Comparison of ENCODE assay signal across 1 cellular context in genomic region chr5:158751961-158752655, GRCh38.
TF ChIP-seq lines count a peak whose summit lies in the region.

No MANE protein-coding gene starts in this region.

TF ChIP-seq in GM12878, 131 proteins besides CTCF, POLR2A, EP300 and RAD21 (continued from another document and continues in another):
- TF ChIP-seq PBX3 (IDR thresholded peaks at IDR 0.05; ENCODE audit: insufficient replicate concordance, low read depth, low read length) = no peak
- TF ChIP-seq NFXL1 (IDR thresholded peaks at IDR 0.05; ENCODE audit: borderline replicate concordance) = no peak
- TF ChIP-seq HDAC2 (IDR thresholded peaks at IDR 0.05) = no peak
- TF ChIP-seq, protein P1, sequence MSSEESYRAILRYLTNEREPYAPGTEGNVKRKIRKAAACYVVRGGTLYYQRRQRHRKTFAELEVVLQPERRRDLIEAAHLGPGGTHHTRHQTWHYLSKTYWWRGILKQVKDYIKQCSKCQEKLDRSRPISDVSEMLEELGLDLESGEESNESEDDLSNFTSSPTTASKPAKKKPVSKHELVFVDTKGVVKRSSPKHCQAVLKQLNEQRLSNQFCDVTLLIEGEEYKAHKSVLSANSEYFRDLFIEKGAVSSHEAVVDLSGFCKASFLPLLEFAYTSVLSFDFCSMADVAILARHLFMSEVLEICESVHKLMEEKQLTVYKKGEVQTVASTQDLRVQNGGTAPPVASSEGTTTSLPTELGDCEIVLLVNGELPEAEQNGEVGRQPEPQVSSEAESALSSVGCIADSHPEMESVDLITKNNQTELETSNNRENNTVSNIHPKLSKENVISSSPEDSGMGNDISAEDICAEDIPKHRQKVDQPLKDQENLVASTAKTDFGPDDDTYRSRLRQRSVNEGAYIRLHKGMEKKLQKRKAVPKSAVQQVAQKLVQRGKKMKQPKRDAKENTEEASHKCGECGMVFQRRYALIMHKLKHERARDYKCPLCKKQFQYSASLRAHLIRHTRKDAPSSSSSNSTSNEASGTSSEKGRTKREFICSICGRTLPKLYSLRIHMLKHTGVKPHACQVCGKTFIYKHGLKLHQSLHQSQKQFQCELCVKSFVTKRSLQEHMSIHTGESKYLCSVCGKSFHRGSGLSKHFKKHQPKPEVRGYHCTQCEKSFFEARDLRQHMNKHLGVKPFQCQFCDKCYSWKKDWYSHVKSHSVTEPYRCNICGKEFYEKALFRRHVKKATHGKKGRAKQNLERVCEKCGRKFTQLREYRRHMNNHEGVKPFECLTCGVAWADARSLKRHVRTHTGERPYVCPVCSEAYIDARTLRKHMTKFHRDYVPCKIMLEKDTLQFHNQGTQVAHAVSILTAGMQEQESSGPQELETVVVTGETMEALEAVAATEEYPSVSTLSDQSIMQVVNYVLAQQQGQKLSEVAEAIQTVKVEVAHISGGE (CRISPR knock-in tag; IDR thresholded peaks at IDR 0.05) = 0 out of 2 replicates have a peak, but pooled peaks have one; percentile 21
- no peak for TF ChIP-seq TCF12 (IDR thresholded peaks at IDR 0.05; ENCODE audit: low read depth, low read length)
- TF ChIP-seq KAT2A (conservative IDR thresholded peaks at IDR 0.05; ENCODE audit: control insufficient read depth, low read depth, low read length) = no peak
- TF ChIP-seq, protein P2, sequence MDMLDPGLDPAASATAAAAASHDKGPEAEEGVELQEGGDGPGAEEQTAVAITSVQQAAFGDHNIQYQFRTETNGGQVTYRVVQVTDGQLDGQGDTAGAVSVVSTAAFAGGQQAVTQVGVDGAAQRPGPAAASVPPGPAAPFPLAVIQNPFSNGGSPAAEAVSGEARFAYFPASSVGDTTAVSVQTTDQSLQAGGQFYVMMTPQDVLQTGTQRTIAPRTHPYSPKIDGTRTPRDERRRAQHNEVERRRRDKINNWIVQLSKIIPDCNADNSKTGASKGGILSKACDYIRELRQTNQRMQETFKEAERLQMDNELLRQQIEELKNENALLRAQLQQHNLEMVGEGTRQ (IDR thresholded peaks at IDR 0.05; ENCODE audit: borderline replicate concordance, low read depth, low read length) = no peak
- TF ChIP-seq NFYA (IDR thresholded peaks at IDR 0.05; ENCODE audit: borderline replicate concordance, low read depth, low read length) = no peak
- TF ChIP-seq, protein P3, sequence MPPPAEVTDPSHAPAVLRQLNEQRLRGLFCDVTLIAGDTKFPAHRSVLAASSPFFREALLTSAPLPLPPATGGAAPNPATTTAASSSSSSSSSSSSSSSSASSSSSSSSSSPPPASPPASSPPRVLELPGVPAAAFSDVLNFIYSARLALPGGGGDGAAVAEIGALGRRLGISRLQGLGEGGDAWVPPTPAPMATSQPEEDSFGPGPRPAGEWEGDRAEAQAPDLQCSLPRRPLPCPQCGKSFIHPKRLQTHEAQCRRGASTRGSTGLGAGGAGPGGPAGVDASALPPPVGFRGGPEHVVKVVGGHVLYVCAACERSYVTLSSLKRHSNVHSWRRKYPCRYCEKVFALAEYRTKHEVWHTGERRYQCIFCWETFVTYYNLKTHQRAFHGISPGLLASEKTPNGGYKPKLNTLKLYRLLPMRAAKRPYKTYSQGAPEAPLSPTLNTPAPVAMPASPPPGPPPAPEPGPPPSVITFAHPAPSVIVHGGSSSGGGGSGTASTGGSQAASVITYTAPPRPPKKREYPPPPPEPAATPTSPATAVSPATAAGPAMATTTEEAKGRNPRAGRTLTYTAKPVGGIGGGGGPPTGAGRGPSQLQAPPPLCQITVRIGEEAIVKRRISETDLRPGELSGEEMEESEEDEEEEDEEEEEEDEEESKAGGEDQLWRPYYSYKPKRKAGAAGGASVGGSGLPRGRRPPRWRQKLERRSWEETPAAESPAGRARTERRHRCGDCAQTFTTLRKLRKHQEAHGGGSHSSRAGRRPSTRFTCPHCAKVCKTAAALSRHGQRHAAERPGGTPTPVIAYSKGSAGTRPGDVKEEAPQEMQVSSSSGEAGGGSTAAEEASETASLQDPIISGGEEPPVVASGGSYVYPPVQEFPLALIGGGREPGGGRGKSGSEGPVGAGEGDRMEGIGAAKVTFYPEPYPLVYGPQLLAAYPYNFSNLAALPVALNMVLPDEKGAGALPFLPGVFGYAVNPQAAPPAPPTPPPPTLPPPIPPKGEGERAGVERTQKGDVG (CRISPR knock-in tag; IDR thresholded peaks at IDR 0.05) = no peak
- TF ChIP-seq CBX5 (IDR thresholded peaks at IDR 0.05; ENCODE audit: low read depth) = 0 out of 2 replicates have a peak, but pooled peaks have one; percentile 19
- TF ChIP-seq BACH1 (IDR thresholded peaks at IDR 0.05; ENCODE audit: borderline replicate concordance) = peak; percentile 26; the same call in 1 of the 2 replicates
- peak; percentile 98 for TF ChIP-seq ZNF217 (IDR thresholded peaks at IDR 0.05)
- TF ChIP-seq HSF1 (IDR thresholded peaks at IDR 0.05; ENCODE audit: low read depth, low read length) = no peak
- TF ChIP-seq, protein P4, sequence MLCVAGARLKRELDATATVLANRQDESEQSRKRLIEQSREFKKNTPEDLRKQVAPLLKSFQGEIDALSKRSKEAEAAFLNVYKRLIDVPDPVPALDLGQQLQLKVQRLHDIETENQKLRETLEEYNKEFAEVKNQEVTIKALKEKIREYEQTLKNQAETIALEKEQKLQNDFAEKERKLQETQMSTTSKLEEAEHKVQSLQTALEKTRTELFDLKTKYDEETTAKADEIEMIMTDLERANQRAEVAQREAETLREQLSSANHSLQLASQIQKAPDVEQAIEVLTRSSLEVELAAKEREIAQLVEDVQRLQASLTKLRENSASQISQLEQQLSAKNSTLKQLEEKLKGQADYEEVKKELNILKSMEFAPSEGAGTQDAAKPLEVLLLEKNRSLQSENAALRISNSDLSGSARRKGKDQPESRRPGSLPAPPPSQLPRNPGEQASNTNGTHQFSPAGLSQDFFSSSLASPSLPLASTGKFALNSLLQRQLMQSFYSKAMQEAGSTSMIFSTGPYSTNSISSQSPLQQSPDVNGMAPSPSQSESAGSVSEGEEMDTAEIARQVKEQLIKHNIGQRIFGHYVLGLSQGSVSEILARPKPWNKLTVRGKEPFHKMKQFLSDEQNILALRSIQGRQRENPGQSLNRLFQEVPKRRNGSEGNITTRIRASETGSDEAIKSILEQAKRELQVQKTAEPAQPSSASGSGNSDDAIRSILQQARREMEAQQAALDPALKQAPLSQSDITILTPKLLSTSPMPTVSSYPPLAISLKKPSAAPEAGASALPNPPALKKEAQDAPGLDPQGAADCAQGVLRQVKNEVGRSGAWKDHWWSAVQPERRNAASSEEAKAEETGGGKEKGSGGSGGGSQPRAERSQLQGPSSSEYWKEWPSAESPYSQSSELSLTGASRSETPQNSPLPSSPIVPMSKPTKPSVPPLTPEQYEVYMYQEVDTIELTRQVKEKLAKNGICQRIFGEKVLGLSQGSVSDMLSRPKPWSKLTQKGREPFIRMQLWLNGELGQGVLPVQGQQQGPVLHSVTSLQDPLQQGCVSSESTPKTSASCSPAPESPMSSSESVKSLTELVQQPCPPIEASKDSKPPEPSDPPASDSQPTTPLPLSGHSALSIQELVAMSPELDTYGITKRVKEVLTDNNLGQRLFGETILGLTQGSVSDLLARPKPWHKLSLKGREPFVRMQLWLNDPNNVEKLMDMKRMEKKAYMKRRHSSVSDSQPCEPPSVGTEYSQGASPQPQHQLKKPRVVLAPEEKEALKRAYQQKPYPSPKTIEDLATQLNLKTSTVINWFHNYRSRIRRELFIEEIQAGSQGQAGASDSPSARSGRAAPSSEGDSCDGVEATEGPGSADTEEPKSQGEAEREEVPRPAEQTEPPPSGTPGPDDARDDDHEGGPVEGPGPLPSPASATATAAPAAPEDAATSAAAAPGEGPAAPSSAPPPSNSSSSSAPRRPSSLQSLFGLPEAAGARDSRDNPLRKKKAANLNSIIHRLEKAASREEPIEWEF (IDR thresholded peaks at IDR 0.05; ENCODE audit: insufficient replicate concordance, low read depth, low read length) = no peak
- peak; percentile 65; the same call in 1 of the 2 replicates for TF ChIP-seq MTA3 (IDR thresholded peaks at IDR 0.05; ENCODE audit: borderline replicate concordance, low read length)
- TF ChIP-seq, protein P5, sequence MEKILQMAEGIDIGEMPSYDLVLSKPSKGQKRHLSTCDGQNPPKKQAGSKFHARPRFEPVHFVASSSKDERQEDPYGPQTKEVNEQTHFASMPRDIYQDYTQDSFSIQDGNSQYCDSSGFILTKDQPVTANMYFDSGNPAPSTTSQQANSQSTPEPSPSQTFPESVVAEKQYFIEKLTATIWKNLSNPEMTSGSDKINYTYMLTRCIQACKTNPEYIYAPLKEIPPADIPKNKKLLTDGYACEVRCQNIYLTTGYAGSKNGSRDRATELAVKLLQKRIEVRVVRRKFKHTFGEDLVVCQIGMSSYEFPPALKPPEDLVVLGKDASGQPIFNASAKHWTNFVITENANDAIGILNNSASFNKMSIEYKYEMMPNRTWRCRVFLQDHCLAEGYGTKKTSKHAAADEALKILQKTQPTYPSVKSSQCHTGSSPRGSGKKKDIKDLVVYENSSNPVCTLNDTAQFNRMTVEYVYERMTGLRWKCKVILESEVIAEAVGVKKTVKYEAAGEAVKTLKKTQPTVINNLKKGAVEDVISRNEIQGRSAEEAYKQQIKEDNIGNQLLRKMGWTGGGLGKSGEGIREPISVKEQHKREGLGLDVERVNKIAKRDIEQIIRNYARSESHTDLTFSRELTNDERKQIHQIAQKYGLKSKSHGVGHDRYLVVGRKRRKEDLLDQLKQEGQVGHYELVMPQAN (conservative IDR thresholded peaks at IDR 0.05) = no peak
- TF ChIP-seq, protein P6, sequence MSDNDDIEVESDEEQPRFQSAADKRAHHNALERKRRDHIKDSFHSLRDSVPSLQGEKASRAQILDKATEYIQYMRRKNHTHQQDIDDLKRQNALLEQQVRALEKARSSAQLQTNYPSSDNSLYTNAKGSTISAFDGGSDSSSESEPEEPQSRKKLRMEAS (IDR thresholded peaks at IDR 0.05; ENCODE audit: low read depth, low read length) = no peak
- TF ChIP-seq SREBF1 (IDR thresholded peaks at IDR 0.05; ENCODE audit: low read length) = peak; percentile 62; the same call in 1 of the 2 replicates
- TF ChIP-seq PAX8 (IDR thresholded peaks at IDR 0.05) = peak; percentile 100
- TF ChIP-seq CREB1 (IDR thresholded peaks at IDR 0.05; ENCODE audit: low read depth) = no peak
- TF ChIP-seq RB1 (IDR thresholded peaks at IDR 0.05; ENCODE audit: borderline replicate concordance) = no peak
- TF ChIP-seq IRF5 (IDR thresholded peaks at IDR 0.05; ENCODE audit: borderline replicate concordance) = no peak
- no peak for TF ChIP-seq PRDM15 (CRISPR knock-in tag; IDR thresholded peaks at IDR 0.05)
- TF ChIP-seq SIN3A (IDR thresholded peaks at IDR 0.05; ENCODE audit: low read depth, low read length) = no peak
- TF ChIP-seq MXI1 (IDR thresholded peaks at IDR 0.05; ENCODE audit: low read depth, low read length) = no peak
- no peak for TF ChIP-seq TBL1XR1 (IDR thresholded peaks at IDR 0.05; ENCODE audit: low read depth, low read length)
- TF ChIP-seq SMAD1 (IDR thresholded peaks at IDR 0.05; ENCODE audit: low read depth, partially characterized antibody) = no peak
- peak; percentile 70 for TF ChIP-seq NFIC (IDR thresholded peaks at IDR 0.05; ENCODE audit: low read depth, low read length)
- TF ChIP-seq CBFB (IDR thresholded peaks at IDR 0.05; ENCODE audit: low read depth) = 0 out of 2 replicates have a peak, but pooled peaks have one; percentile 30
- TF ChIP-seq ZBED1 (IDR thresholded peaks at IDR 0.05; ENCODE audit: borderline replicate concordance) = no peak
- TF ChIP-seq SIX5 (IDR thresholded peaks at IDR 0.05; ENCODE audit: low read depth, low read length, severe bottlenecking) = no peak
- TF ChIP-seq GABPA (IDR thresholded peaks at IDR 0.05; ENCODE audit: low read depth) = no peak
